ENCODE assay signal across 10 cellular contexts in the genomic region with DNA sequence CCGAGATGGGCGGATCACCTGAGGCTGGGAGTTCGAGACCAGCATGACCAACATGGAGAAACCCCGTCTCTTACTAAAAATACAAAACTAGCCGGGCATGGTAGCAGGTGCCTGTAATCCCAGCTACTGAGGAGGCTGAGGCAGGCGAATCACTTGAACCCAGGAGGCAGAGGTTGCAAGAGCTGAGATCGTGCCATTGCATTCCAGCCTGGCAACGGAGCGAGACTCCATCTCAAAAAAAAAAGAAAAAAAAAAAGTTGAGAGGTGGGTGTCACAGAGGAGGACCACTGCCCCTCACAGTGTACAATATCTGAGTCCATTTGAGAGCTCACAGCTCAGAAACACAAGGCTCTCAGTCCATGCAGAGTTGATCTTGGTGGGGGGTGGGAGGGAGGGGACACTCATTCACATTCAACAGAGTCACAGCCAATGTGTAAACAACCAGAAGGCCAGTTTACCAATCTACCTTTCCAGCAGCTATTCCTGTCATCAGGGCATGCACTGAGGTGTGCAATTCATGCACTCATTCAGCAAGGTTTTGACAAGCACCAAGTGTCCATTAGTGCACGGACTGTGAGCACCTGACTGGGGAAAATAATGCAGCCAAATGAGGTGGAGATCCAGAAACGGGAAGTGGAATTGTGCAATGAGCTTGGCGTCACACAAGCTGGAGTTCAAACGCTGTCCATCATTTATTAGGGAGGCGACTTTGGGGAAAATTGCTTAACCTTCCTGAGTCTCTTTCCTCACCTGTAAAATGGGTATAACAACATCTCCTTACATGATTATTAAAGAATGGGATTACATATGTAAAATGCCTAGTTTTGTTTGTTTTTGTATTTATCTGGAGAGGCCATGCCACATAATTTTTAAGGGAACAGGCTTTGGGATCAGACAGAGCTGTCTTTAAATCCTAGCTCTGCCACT. TPM values are rescaled to one million over a fixed set of nuclear protein-coding genes. Genes with fewer than 3 reads are reported as not detected.
DNase-seq lines count a peak whose midpoint lies in the region; ATAC-seq, FAIRE-seq and TF ChIP-seq lines count a peak whose summit lies in the region.
"Had no signal": no experiment of that assay in that cellular context is flagged by ENCODE, and none has a peak within 500 bp of the region (broad histone marks: within the 10 kb centered on the region; RNA-seq: fewer than 3 reads in every experiment).

No MANE protein-coding gene starts in this region.

- H3K27ac Mint-ChIP-seq in CD14-positive monocyte, result peak overlapping the region in 6 of 7 donors; percentile 26 to 78 (median 34)
- H3K27ac Mint-ChIP-seq: stimulated activated effector memory CD8-positive, alpha-beta T cell treated with anti-CD3 and anti-CD28 coated beads, Interleukin-12 subunit alpha, Interleukin-12 subunit beta, amount 100 ng/mL, for 72 hours had no signal

- H3K4me1 Mint-ChIP-seq in CD14-positive monocyte, result peaks cover 26% of the 10 kb centered on the region
- H3K4me1 Mint-ChIP-seq: stimulated activated effector memory CD8-positive, alpha-beta T cell treated with anti-CD3 and anti-CD28 coated beads, Interleukin-12 subunit alpha, Interleukin-12 subunit beta, amount 100 ng/mL, for 72 hours had no signal

- peaks cover 1 to 7% (median 5%) of the 10 kb centered on the region in 3 donors for H3K27me3 Mint-ChIP-seq in CD14-positive monocyte (ENCODE audit: low read depth in 3 of 3)

- in situ Hi-C loops in KBM-7 (cut with MboI; ENCODE audit: low pct_unique_long_range_greater_than_20kb, low sequenced_read_pairs), result no loop called here
- in situ Hi-C loops in SK-MEL-5 (cut with HindIII; ENCODE audit: low pct_unique_long_range_greater_than_20kb, low sequenced_read_pairs), result no loop called here

- no peak for FAIRE-seq in GM19239 (lab: Jason Lieb, UNC)

- no peak for ATAC-seq in GM18858 (IDR thresholded peaks at IDR 0.05; ENCODE audit: unreplicated experiment)
- ATAC-seq: stimulated activated effector memory CD8-positive, alpha-beta T cell treated with anti-CD3 and anti-CD28 coated beads, Interleukin-12 subunit alpha, Interleukin-12 subunit beta, amount 100 ng/mL, for 72 hours had no signal

- no peak for TF ChIP-seq CTCF in CD14-positive monocyte (IDR thresholded peaks at IDR 0.05)

- no peaks in the 10 kb centered on the region for H3K36me3 Mint-ChIP-seq in CD14-positive monocyte

- DNase-seq in CD14-positive monocyte (ENCODE audit: low spot score) (peak; percentile 83), KBM-7 (peak; percentile 85), SK-MEL-5 (ENCODE audit: low read depth, low spot score) (peak; percentile 56), kidney glomerular epithelial cell (lab: John Stamatoyannopoulos, UW) (peak; percentile 39), GM19239 (ENCODE audit: insufficient read length, low spot score) (no peak), NAMALWA (ENCODE audit: low spot score) (no peak), GM19238 (ENCODE audit: insufficient read length, low spot score) (no peak)
- DNase-seq: effector memory CD4-positive, alpha-beta T cell had no signal

- H3K4me3 Mint-ChIP-seq in CD14-positive monocyte, result peak overlapping the region in 1 of 2 donors; percentile 24
- H3K4me3 Mint-ChIP-seq: stimulated activated effector memory CD8-positive, alpha-beta T cell treated with anti-CD3 and anti-CD28 coated beads, Interleukin-12 subunit alpha, Interleukin-12 subunit beta, amount 100 ng/mL, for 72 hours had no signal

- intact Hi-C loops in CD14-positive monocyte (cut with micrococcal nuclease), result loop anchor here in 1 of 2 donors (5.0 to 10.0 kb wide), 2 partner anchors 195 to 212 kb away; partner anchors contain the start of genes CKB and TRMT61A

- no peaks in the 10 kb centered on the region for H3K9me3 Mint-ChIP-seq in CD14-positive monocyte
- H3K9me3 Mint-ChIP-seq: stimulated activated effector memory CD8-positive, alpha-beta T cell treated with anti-CD3 and anti-CD28 coated beads, Interleukin-12 subunit alpha, Interleukin-12 subunit beta, amount 100 ng/mL, for 72 hours had no signal

RNA-seq across cellular contexts. Expression of gene EIF5, which starts 4.4 kb away (rescaled TPM):
- polyA plus RNA-seq in CD14-positive monocyte, result 100 to 1,000 TPM; 163 to 191 TPM
- total RNA-seq in SK-MEL-5 (2014; rRNA removed; shearing (Covaris generic)), result 149 and 153 TPM in 2 replicates
- polyA plus RNA-seq in SK-MEL-5 (2015; cell fraction: cytosol; rRNA removed), result 164 and 217 TPM in 2 replicates
- polyA plus RNA-seq in SK-MEL-5 (2015; cell fraction: nucleus; rRNA removed), result 212 and 255 TPM in 2 replicates

RNA-seq across cellular contexts. Expression of gene MARK3, which starts 55.5 kb away (rescaled TPM):
- 10 to 100 TPM; 29.3 to 44.7 TPM for polyA plus RNA-seq in CD14-positive monocyte
- total RNA-seq in SK-MEL-5 (2014; rRNA removed; shearing (Covaris generic)), result 57.2 and 60.6 TPM in 2 replicates
- 54.4 and 58.8 TPM in 2 replicates for polyA plus RNA-seq in SK-MEL-5 (2015; cell fraction: cytosol; rRNA removed)
- 165 and 185 TPM in 2 replicates for polyA plus RNA-seq in SK-MEL-5 (2015; cell fraction: nucleus; rRNA removed)

Comparison
In these comparisons a context has a peak if more than half of its experiments do, and no peak if none do; other contexts are left out.
1. DNase-seq: peak in CD14-positive monocyte (single experiment), KBM-7 (single experiment), SK-MEL-5 (single experiment) and kidney glomerular epithelial cell (single experiment); none in GM19239 (single experiment), NAMALWA (single experiment) and GM19238 (single experiment).